Comparison of ENCODE assay signal across 8 cellular contexts in the genomic region with DNA sequence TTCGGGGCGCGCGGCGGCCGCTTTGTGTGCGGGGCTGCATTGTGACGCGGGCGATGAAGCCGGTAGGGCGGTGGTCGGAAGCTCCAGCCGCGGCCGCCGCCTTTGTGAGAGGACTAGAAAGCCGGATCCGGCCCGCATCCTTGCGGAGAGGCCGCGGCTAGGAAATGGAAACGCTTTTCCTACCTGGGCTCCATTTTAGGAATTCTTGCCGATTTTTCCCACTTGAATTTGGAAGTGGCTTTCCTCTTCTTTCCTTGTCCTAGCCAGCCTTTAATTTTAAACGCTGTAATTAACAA. TPM values are rescaled to one million over a fixed set of nuclear protein-coding genes. Genes with fewer than 3 reads are reported as not detected.
DNase-seq lines count a peak whose midpoint lies in the region; ATAC-seq and TF ChIP-seq lines count a peak whose summit lies in the region.

No MANE protein-coding gene starts in this region.

- intact Hi-C loops in activated CD4-positive, alpha-beta memory T cell treated with anti-CD3 and anti-CD28 coated beads for 36 hours (cut with micrococcal nuclease): loop anchor here (1.0 kb wide), 1 partner anchor 10 kb away; no protein-coding TSS in a partner anchor
- intact Hi-C loops in left ventricle myocardium inferior (cut with micrococcal nuclease): loop anchor here (10.0 kb wide), 1 partner anchor 509 kb away; no protein-coding TSS in a partner anchor

- peak; percentile 18 for DNase-seq in NCI-H345 (lab: John Stamatoyannopoulos, UW)
- DNase-seq in NCI-H345 treated with DMSO at 0.1 percent for 48 hours (lab: John Stamatoyannopoulos, UW; ENCODE audit: unreplicated experiment): no peak
- no peak for DNase-seq in activated CD4-positive, alpha-beta memory T cell treated with anti-CD3 and anti-CD28 coated beads for 36 hours
- peak; percentile 26 for DNase-seq in left ventricle myocardium inferior
- DNase-seq in NCI-H1436 treated with DMSO at 0.1 percent for 48 hours (lab: John Stamatoyannopoulos, UW): no peak

- CTCF ChIA-PET in activated CD4-positive, alpha-beta memory T cell treated with anti-CD3 and anti-CD28 coated beads for 36 hours (lab: Charles Lee): interaction anchor here (0.8 to 1.4 kb wide), 3 partner anchors 25 to 112 kb away, joined by 3 to 9 read pairs (median 4); no protein-coding TSS in a partner anchor

- H3K27ac ChIP-seq in left ventricle myocardium inferior (replicated peaks): peak overlapping the region; percentile 94

- H3K4me1 Mint-ChIP-seq in activated CD4-positive, alpha-beta memory T cell treated with anti-CD3 and anti-CD28 coated beads for 36 hours (ENCODE audit: low read depth): peaks cover 18% of the 10 kb centered on the region

- H3K4me2 ChIP-seq in skeletal muscle satellite cell (ENCODE audit: low read length): peak overlapping the region; percentile 93

- POLR2A ChIA-PET in activated CD4-positive, alpha-beta memory T cell treated with anti-CD3 and anti-CD28 coated beads for 36 hours (lab: Charles Lee): interaction anchor here (0.7 to 16.1 kb wide), 13 partner anchors 7 to 713 kb away, joined by 3 to 426 read pairs (median 8); a partner anchor contains a TSS

- H3K27ac Mint-ChIP-seq in activated CD4-positive, alpha-beta memory T cell treated with anti-CD3 and anti-CD28 coated beads for 36 hours: peak overlapping the region; percentile 99

- H3K36me3 Mint-ChIP-seq in activated CD4-positive, alpha-beta memory T cell treated with anti-CD3 and anti-CD28 coated beads for 36 hours: peaks cover 56% of the 10 kb centered on the region

- H3K9me3 ChIP-seq in left ventricle myocardium inferior (replicated peaks) (no peaks in the 10 kb centered on the region), skeletal muscle satellite cell (replicated peaks; ENCODE audit: low read length) (no peaks in the 10 kb centered on the region)

- H3K9me3 Mint-ChIP-seq in activated CD4-positive, alpha-beta memory T cell treated with anti-CD3 and anti-CD28 coated beads for 36 hours: no peaks in the 10 kb centered on the region

- peaks cover 8% of the 10 kb centered on the region for H3K36me3 ChIP-seq in left ventricle myocardium inferior
- H3K36me3 ChIP-seq in skeletal muscle satellite cell (ENCODE audit: insufficient read depth, low read length): peaks cover 26% of the 10 kb centered on the region

- no peak for TF ChIP-seq CTCF in left ventricle myocardium inferior (IDR thresholded peaks at IDR 0.05; ENCODE audit: borderline replicate concordance)

- peaks cover 3% of the 10 kb centered on the region for H3K27me3 Mint-ChIP-seq in activated CD4-positive, alpha-beta memory T cell treated with anti-CD3 and anti-CD28 coated beads for 36 hours

- no peak for ATAC-seq in activated CD4-positive, CD25-positive, alpha-beta regulatory T cell treated with anti-CD3 and anti-CD28 coated beads, Interleukin-2, amount 50 U/mL, for 24 hours
- no peak for ATAC-seq in HG02884 (IDR thresholded peaks at IDR 0.05; ENCODE audit: unreplicated experiment)

- H3K27me3 ChIP-seq in left ventricle myocardium inferior (ENCODE audit: low read depth) (no peaks in the 10 kb centered on the region), skeletal muscle satellite cell (ENCODE audit: control insufficient read depth, insufficient read depth, low read length) (no peaks in the 10 kb centered on the region)

- peak overlapping the region; percentile 94 for H3K4me3 Mint-ChIP-seq in activated CD4-positive, alpha-beta memory T cell treated with anti-CD3 and anti-CD28 coated beads for 36 hours

- H3K4me1 ChIP-seq in left ventricle myocardium inferior: peaks cover 12% of the 10 kb centered on the region
- peaks cover 18% of the 10 kb centered on the region for H3K4me1 ChIP-seq in skeletal muscle satellite cell (ENCODE audit: control insufficient read depth, insufficient read depth, low read length)

- H3K4me3 ChIP-seq in left ventricle myocardium inferior (peak overlapping the region; percentile 80), skeletal muscle satellite cell (ENCODE audit: low read length) (peak overlapping the region; percentile 86)

- H3K9ac ChIP-seq in skeletal muscle satellite cell (ENCODE audit: low read depth, low read length): peak overlapping the region; percentile 99

RNA-seq across cellular contexts. Expression of a gene that starts 0.7 kb away (rescaled TPM):
- total RNA-seq in activated CD4-positive, alpha-beta memory T cell treated with anti-CD3 and anti-CD28 coated beads for 36 hours: 1,000 to 10,000 TPM; 6,087 to 6,256 TPM
- 955 TPM for total RNA-seq in left ventricle myocardium inferior
- 6,299 and 7,116 TPM in 2 replicates for total RNA-seq in skeletal muscle satellite cell (2012; rRNA removed)

Comparison
In these comparisons a context has a peak if more than half of its experiments do, and no peak if none do; other contexts are left out.
1. DNase-seq: peak in NCI-H345 (single experiment) and left ventricle myocardium inferior (single experiment); none in NCI-H345 treated with DMSO at 0.1 percent for 48 hours (single experiment), activated CD4-positive, alpha-beta memory T cell treated with anti-CD3 and anti-CD28 coated beads for 36 hours (single experiment) and NCI-H1436 treated with DMSO at 0.1 percent for 48 hours (single experiment).